ENCODE assay signal across 19 cellular contexts in genomic region chr12:58148976-58149375, GRCh38.
DNase-seq lines count a peak whose midpoint lies in the region; ATAC-seq and TF ChIP-seq lines count a peak whose summit lies in the region.
"Had no signal": no experiment of that assay in that cellular context is flagged by ENCODE, and none has a peak within 500 bp of the region (broad histone marks: within the 10 kb centered on the region; RNA-seq: fewer than 3 reads in every experiment).

No MANE protein-coding gene starts in this region.

- H3K4me3 Mint-ChIP-seq in activated naive CD4-positive, alpha-beta T cell treated with anti-CD3 and anti-CD28 coated beads, Interleukin-2, amount 50 U/mL, for 24 hours = no peak overlapping the region
- H3K4me3 Mint-ChIP-seq in brain = peak overlapping the region in 1 of 5 experiments; percentile 49
- H3K4me3 Mint-ChIP-seq in activated CD4-positive, alpha-beta memory T cell treated with anti-CD3 and anti-CD28 coated beads for 36 hours = no peak overlapping the region
- H3K4me3 Mint-ChIP-seq in stimulated activated memory B cell treated with anti-CD40 and anti-IgM and Interleukin-4, amounts not matched to agents 10 μg/mL and 1 μg/mL and 100 μg/mL, for 72 hours = no peak overlapping the region
- H3K4me3 Mint-ChIP-seq: B cell; CD4-positive, CD25-positive, alpha-beta regulatory T cell; CD8-positive, alpha-beta memory T cell had no signal

- H3K14ac ChIP-seq in trophoblast cell (ENCODE audit: low read length) = no peak overlapping the region

- CTCF ChIA-PET in PC-3 (lab: Charles Lee) = no interaction called here
- CTCF ChIA-PET in activated CD4-positive, alpha-beta memory T cell treated with anti-CD3 and anti-CD28 coated beads for 36 hours (lab: Charles Lee) = no interaction called here

- POLR2A ChIA-PET in PC-3 (lab: Charles Lee; ENCODE audit: unreplicated experiment) = interaction anchor here (0.7 kb wide), 1 partner anchor 123 kb away, joined by 5 read pairs; no protein-coding TSS in a partner anchor
- POLR2A ChIA-PET in activated CD4-positive, alpha-beta memory T cell treated with anti-CD3 and anti-CD28 coated beads for 36 hours (lab: Charles Lee) = no interaction called here

- H3K27ac Mint-ChIP-seq in activated naive CD4-positive, alpha-beta T cell treated with anti-CD3 and anti-CD28 coated beads, Interleukin-2, amount 50 U/mL, for 24 hours = peak overlapping the region; percentile 43
- peak overlapping the region in 3 of 5 experiments; percentile 8 to 85 (median 80) for H3K27ac Mint-ChIP-seq in brain
- H3K27ac Mint-ChIP-seq in activated CD4-positive, alpha-beta memory T cell treated with anti-CD3 and anti-CD28 coated beads for 36 hours = no peak overlapping the region
- no peak overlapping the region for H3K27ac Mint-ChIP-seq in stimulated activated memory B cell treated with anti-CD40 and anti-IgM and Interleukin-4, amounts not matched to agents 10 μg/mL and 1 μg/mL and 100 μg/mL, for 72 hours
- H3K27ac Mint-ChIP-seq: B cell; CD4-positive, CD25-positive, alpha-beta regulatory T cell; CD8-positive, alpha-beta memory T cell had no signal

- intact Hi-C loops in PC-3 (cut with micrococcal nuclease) = no loop called here
- intact Hi-C loops in activated CD4-positive, alpha-beta memory T cell treated with anti-CD3 and anti-CD28 coated beads for 36 hours (cut with micrococcal nuclease) = no loop called here

- H4K91ac ChIP-seq in trophoblast cell (ENCODE audit: low read depth, low read length) = no peak overlapping the region

- peaks cover 2% of the 10 kb centered on the region for H3K79me1 ChIP-seq in trophoblast cell (ENCODE audit: low read length)

- H4K8ac ChIP-seq in trophoblast cell (ENCODE audit: low read depth, low read length) = no peak overlapping the region

- no peak overlapping the region for H3K4me3 ChIP-seq in PC-3 (ENCODE audit: low read length)
- H3K4me3 ChIP-seq in smooth muscle cell = no peak overlapping the region
- no peak overlapping the region for H3K4me3 ChIP-seq in trophoblast cell (ENCODE audit: low read depth, low read length)
- H3K4me3 ChIP-seq: BLaER1, GM12878, HAP-1 had no signal

- H2AK5ac ChIP-seq in trophoblast cell (ENCODE audit: low read length) = no peak overlapping the region

- H4K20me1 ChIP-seq in PC-3 (ENCODE audit: low read length) = no peaks in the 10 kb centered on the region
- no peaks in the 10 kb centered on the region for H4K20me1 ChIP-seq in smooth muscle cell (ENCODE audit: low read depth)
- H4K20me1 ChIP-seq: BLaER1 had no signal

- H3K27ac ChIP-seq in PC-3 (ENCODE audit: low read length) = 0 out of 2 replicates have a peak overlapping the region, but pooled peaks have one; percentile 28
- H3K27ac ChIP-seq in smooth muscle cell (ENCODE audit: low read depth) = peak overlapping the region; percentile 72
- no peak overlapping the region for H3K27ac ChIP-seq in trophoblast cell (ENCODE audit: low read depth, low read length)
- H3K27ac ChIP-seq: 22Rv1, BLaER1, C4-2B had no signal

- no peak overlapping the region for H3K9ac ChIP-seq in PC-3 (ENCODE audit: low read length)
- no peak overlapping the region for H3K9ac ChIP-seq in smooth muscle cell (ENCODE audit: low read depth)
- no peak overlapping the region for H3K9ac ChIP-seq in trophoblast cell (ENCODE audit: low read length)
- H3K9ac ChIP-seq: BLaER1 had no signal

- no peak overlapping the region for H2BK120ac ChIP-seq in trophoblast cell (ENCODE audit: insufficient read depth, low read length, poor library complexity)

- no peak overlapping the region for H2BK12ac ChIP-seq in trophoblast cell (ENCODE audit: low read length)

- H3K9me3 ChIP-seq in PC-3 (ENCODE audit: low read length) = no peaks in the 10 kb centered on the region
- H3K9me3 ChIP-seq in smooth muscle cell (replicated peaks; ENCODE audit: low read depth) = no peaks in the 10 kb centered on the region
- no peaks in the 10 kb centered on the region for H3K9me3 ChIP-seq in trophoblast cell (ENCODE audit: insufficient read depth, low read depth, low read length)
- H3K9me3 ChIP-seq: HAP-1 had no signal

- no peak for DNase-seq in activated naive CD4-positive, alpha-beta T cell treated with Interleukin-2 at 50 U/mL for 16 hours
- DNase-seq in PC-3 = no peak
- DNase-seq in smooth muscle cell (lab: John Stamatoyannopoulos, UW; ENCODE audit: unreplicated experiment) = no peak
- no peak for DNase-seq in trophoblast cell
- no peak for DNase-seq in activated CD4-positive, alpha-beta memory T cell treated with anti-CD3 and anti-CD28 coated beads for 36 hours
- DNase-seq: CD4-positive, CD25-positive, alpha-beta regulatory T cell; CD8-positive, alpha-beta memory T cell; DMS79; GDM1; GOT3 had no signal

- H3K23ac ChIP-seq in trophoblast cell (ENCODE audit: low read length) = no peak overlapping the region

- no peak overlapping the region for H2BK5ac ChIP-seq in trophoblast cell (ENCODE audit: low read depth, low read length, poor library complexity)

- peaks cover 7% of the 10 kb centered on the region for H3K27me3 Mint-ChIP-seq in activated naive CD4-positive, alpha-beta T cell treated with anti-CD3 and anti-CD28 coated beads, Interleukin-2, amount 50 U/mL, for 24 hours
- H3K27me3 Mint-ChIP-seq in brain = peaks cover 4% of the 10 kb centered on the region
- H3K27me3 Mint-ChIP-seq in activated CD4-positive, alpha-beta memory T cell treated with anti-CD3 and anti-CD28 coated beads for 36 hours = peaks cover 18% of the 10 kb centered on the region
- H3K27me3 Mint-ChIP-seq in stimulated activated memory B cell treated with anti-CD40 and anti-IgM and Interleukin-4, amounts not matched to agents 10 μg/mL and 1 μg/mL and 100 μg/mL, for 72 hours = peaks cover 24% of the 10 kb centered on the region
- H3K27me3 Mint-ChIP-seq: CD4-positive, CD25-positive, alpha-beta regulatory T cell had no signal

- H3K9me3 Mint-ChIP-seq in activated naive CD4-positive, alpha-beta T cell treated with anti-CD3 and anti-CD28 coated beads, Interleukin-2, amount 50 U/mL, for 24 hours = peaks cover 8% of the 10 kb centered on the region
- H3K9me3 Mint-ChIP-seq in brain = peaks cover 4 to 11% (median 9%) of the 10 kb centered on the region in 5 experiments
- H3K9me3 Mint-ChIP-seq in activated CD4-positive, alpha-beta memory T cell treated with anti-CD3 and anti-CD28 coated beads for 36 hours = peaks cover 4% of the 10 kb centered on the region
- H3K9me3 Mint-ChIP-seq in stimulated activated memory B cell treated with anti-CD40 and anti-IgM and Interleukin-4, amounts not matched to agents 10 μg/mL and 1 μg/mL and 100 μg/mL, for 72 hours = peaks cover 17% of the 10 kb centered on the region

- no peak for TF ChIP-seq CTCF in PC-3 (conservative IDR thresholded peaks at IDR 0.05; ENCODE audit: low read depth, low read length)
- no peak for TF ChIP-seq CTCF in brain (conservative IDR thresholded peaks at IDR 0.05)
- no peak for TF ChIP-seq CTCF in smooth muscle cell (IDR thresholded peaks at IDR 0.05; ENCODE audit: borderline replicate concordance, insufficient read depth, poor library complexity, severe bottlenecking)

- H2AFZ ChIP-seq in PC-3 (ENCODE audit: low read length) (no peak overlapping the region), smooth muscle cell (ENCODE audit: low read depth) (no peak overlapping the region), trophoblast cell (ENCODE audit: insufficient read depth, low read length, poor library complexity) (no peak overlapping the region)

- H3K4me1 Mint-ChIP-seq in activated naive CD4-positive, alpha-beta T cell treated with anti-CD3 and anti-CD28 coated beads, Interleukin-2, amount 50 U/mL, for 24 hours = no peaks in the 10 kb centered on the region
- peaks cover 11% of the 10 kb centered on the region for H3K4me1 Mint-ChIP-seq in brain
- no peaks in the 10 kb centered on the region for H3K4me1 Mint-ChIP-seq in activated CD4-positive, alpha-beta memory T cell treated with anti-CD3 and anti-CD28 coated beads for 36 hours (ENCODE audit: low read depth)
- H3K4me1 Mint-ChIP-seq in stimulated activated memory B cell treated with anti-CD40 and anti-IgM and Interleukin-4, amounts not matched to agents 10 μg/mL and 1 μg/mL and 100 μg/mL, for 72 hours = no peaks in the 10 kb centered on the region
- H3K4me1 Mint-ChIP-seq: B cell; CD4-positive, CD25-positive, alpha-beta regulatory T cell; CD8-positive, alpha-beta memory T cell had no signal

- H3K27me3 ChIP-seq in PC-3 (ENCODE audit: low read length) = no peaks in the 10 kb centered on the region
- no peaks in the 10 kb centered on the region for H3K27me3 ChIP-seq in smooth muscle cell (ENCODE audit: low read depth)
- H3K27me3 ChIP-seq in trophoblast cell (ENCODE audit: insufficient read depth, low read length) = no peaks in the 10 kb centered on the region
- H3K27me3 ChIP-seq: BLaER1 had no signal

- no peak overlapping the region for H3K18ac ChIP-seq in trophoblast cell (ENCODE audit: low read length)

- BruUV-seq in PC-3 (replicated peaks; lab: Mats Ljungman, UMichigan) = no TSS peak

- H4K12ac ChIP-seq in trophoblast cell (ENCODE audit: low read depth, low read length) = no peak overlapping the region

- peaks cover 2% of the 10 kb centered on the region for H3K36me3 Mint-ChIP-seq in activated naive CD4-positive, alpha-beta T cell treated with anti-CD3 and anti-CD28 coated beads, Interleukin-2, amount 50 U/mL, for 24 hours
- no peaks in the 10 kb centered on the region for H3K36me3 Mint-ChIP-seq in brain
- H3K36me3 Mint-ChIP-seq in activated CD4-positive, alpha-beta memory T cell treated with anti-CD3 and anti-CD28 coated beads for 36 hours = no peaks in the 10 kb centered on the region
- H3K36me3 Mint-ChIP-seq in stimulated activated memory B cell treated with anti-CD40 and anti-IgM and Interleukin-4, amounts not matched to agents 10 μg/mL and 1 μg/mL and 100 μg/mL, for 72 hours = no peaks in the 10 kb centered on the region
- H3K36me3 Mint-ChIP-seq: CD4-positive, CD25-positive, alpha-beta regulatory T cell; CD8-positive, alpha-beta memory T cell had no signal

- H3K4me2 ChIP-seq in PC-3 (ENCODE audit: low read length) (no peak overlapping the region; the same call in 1 of the 2 replicates), smooth muscle cell (no peak overlapping the region), trophoblast cell (ENCODE audit: low read length) (no peak overlapping the region)
- H3K4me2 ChIP-seq: BLaER1 had no signal

- peaks cover 9% of the 10 kb centered on the region for H3K4me1 ChIP-seq in PC-3 (ENCODE audit: insufficient read depth, low read length)
- H3K4me1 ChIP-seq in smooth muscle cell (ENCODE audit: low read depth) = no peaks in the 10 kb centered on the region
- peaks cover 0 to 2% of the 10 kb centered on the region in 2 experiments for H3K4me1 ChIP-seq in trophoblast cell (ENCODE audit: control insufficient read depth in 1 of 2, insufficient read depth in 2 of 2, low read length in 2 of 2)
- H3K4me1 ChIP-seq: BLaER1, HAP-1 had no signal

- H3K4ac ChIP-seq in trophoblast cell (ENCODE audit: low read depth, low read length) = no peak overlapping the region

- H3F3A ChIP-seq in PC-3 (ENCODE audit: low read length, unreplicated experiment) (no peaks in the 10 kb centered on the region), smooth muscle cell (ENCODE audit: low read depth) (no peaks in the 10 kb centered on the region)

- no peak for ATAC-seq in PC-3
- no peak for ATAC-seq in stimulated activated memory B cell treated with anti-CD40 and anti-IgM and Interleukin-4, amounts not matched to agents 10 μg/mL and 1 μg/mL and 100 μg/mL, for 72 hours
- ATAC-seq: GM12878 had no signal

- H3K79me2 ChIP-seq in PC-3 (ENCODE audit: low read length) = no peaks in the 10 kb centered on the region
- no peaks in the 10 kb centered on the region for H3K79me2 ChIP-seq in smooth muscle cell (ENCODE audit: low read depth)
- H3K79me2 ChIP-seq in trophoblast cell (ENCODE audit: control insufficient read depth, insufficient read depth, low read length, poor library complexity) = no peaks in the 10 kb centered on the region

- no peaks in the 10 kb centered on the region; the same call in 1 of the 2 replicates for H3K9me2 ChIP-seq in PC-3 (replicated peaks; ENCODE audit: low read length)

- no peaks in the 10 kb centered on the region for H3K36me3 ChIP-seq in PC-3 (ENCODE audit: low read depth, low read length)
- H3K36me3 ChIP-seq in smooth muscle cell (ENCODE audit: low read depth) = no peaks in the 10 kb centered on the region
- no peaks in the 10 kb centered on the region for H3K36me3 ChIP-seq in trophoblast cell (ENCODE audit: control insufficient read depth in 1 of 2, insufficient read depth in 2 of 2, low read length in 2 of 2)
- H3K36me3 ChIP-seq: BLaER1, HAP-1 had no signal

Comparison
In these comparisons a context has a peak if more than half of its experiments do, and no peak if none do; other contexts are left out.
1. H3K27ac Mint-ChIP-seq: peak in activated naive CD4-positive, alpha-beta T cell treated with anti-CD3 and anti-CD28 coated beads, Interleukin-2, amount 50 U/mL, for 24 hours (single experiment) and brain (3 of 5); none in activated CD4-positive, alpha-beta memory T cell treated with anti-CD3 and anti-CD28 coated beads for 36 hours (single experiment) and stimulated activated memory B cell treated with anti-CD40 and anti-IgM and Interleukin-4, amounts not matched to agents 10 μg/mL and 1 μg/mL and 100 μg/mL, for 72 hours (single experiment).